ENCODE assay signal across 2 cellular contexts in genomic region chr17:81069084-81069645, GRCh38.
TF ChIP-seq lines count a peak whose summit lies in the region.

No MANE protein-coding gene starts in this region.

TF ChIP-seq in K562, 482 proteins besides CTCF, POLR2A, EP300 and RAD21:
- TF ChIP-seq FOXM1 (IDR thresholded peaks at IDR 0.05; ENCODE audit: low read depth) (no peak), FOXM1 (CRISPR knock-in tag; IDR thresholded peaks at IDR 0.05; ENCODE audit: low read depth) (no peak), POLR2G (IDR thresholded peaks at IDR 0.05; ENCODE audit: low read depth, low read length) (peak; percentile 3; the same call in 1 of the 2 replicates)
TF ChIP-seq in K562: peak in this region for 1.

TF ChIP-seq in H1, 55 proteins besides CTCF, POLR2A, EP300 and RAD21:
- no peak for TF ChIP-seq ASH2L (IDR thresholded peaks at IDR 0.05; ENCODE audit: low read length)
- TF ChIP-seq MAX (IDR thresholded peaks at IDR 0.05): no peak
- TF ChIP-seq GABPA (IDR thresholded peaks at IDR 0.05; ENCODE audit: borderline replicate concordance, insufficient read depth, low read length): no peak
